ENCODE assay signal across 16 cellular contexts in the genomic region with DNA sequence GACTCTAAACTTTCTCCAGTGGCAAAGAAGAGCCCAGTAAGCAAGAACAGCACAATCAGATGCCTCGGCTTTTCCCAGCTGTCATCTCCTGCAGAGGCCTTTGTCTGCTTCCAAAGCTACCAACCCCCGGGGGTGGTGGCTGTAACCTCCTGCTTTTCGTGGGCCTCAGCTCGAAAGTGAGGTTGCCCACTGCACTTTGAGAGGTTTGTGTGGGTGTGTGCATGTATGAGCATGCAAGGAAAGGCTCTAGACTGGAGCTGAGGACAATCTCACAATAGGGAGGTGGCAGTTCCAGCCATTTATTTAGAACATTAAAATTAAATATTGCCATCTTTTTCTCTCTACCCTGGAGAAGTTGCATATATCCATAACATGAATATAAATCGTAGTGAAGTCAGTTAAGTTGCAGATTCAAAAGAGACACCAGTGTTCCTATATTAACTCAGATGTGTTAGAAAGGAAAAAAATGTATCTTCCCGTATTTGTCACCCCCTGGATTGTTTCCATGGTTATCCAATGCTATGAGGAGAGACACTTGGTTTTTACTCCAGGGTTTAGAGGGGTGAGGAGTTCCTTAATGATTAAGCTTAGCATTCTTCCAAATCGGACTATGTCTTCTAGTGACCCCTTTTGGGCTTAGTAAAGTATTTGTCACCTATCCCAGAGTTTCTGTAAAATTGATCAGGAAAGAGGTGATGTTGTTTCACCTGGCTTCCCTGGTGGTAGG.
"Had no signal": no experiment of that assay in that cellular context is flagged by ENCODE, and none has a peak within 500 bp of the region (broad histone marks: within the 10 kb centered on the region; RNA-seq: fewer than 3 reads in every experiment).

No MANE protein-coding gene starts in this region.

- H3K9me3 Mint-ChIP-seq: activated naive CD4-positive, alpha-beta T cell treated with anti-CD3 and anti-CD28 coated beads, Interleukin-2, amount 10 ng/mL, durations not matched to agents 7 days and 5 days; activated T-helper 2 cell treated with anti-CD3 and anti-CD28 coated beads, Interferon-gamma antibody, Interleukin-2, Interleukin-4, amounts not matched to agents 10 μg/mL and 5 μg/mL and 100 μg/mL, durations not matched to agents 14 hours and 24 hours and 36 hours; dendritic cell treated with granulocyte-macrophage colony-stimulating factor and Interleukin-4, amounts not matched to agents 40 ng/mL and 50 ng/mL, for 4 days had no signal

- H3K4me3 ChIP-seq: adrenal gland, body of pancreas, esophagus muscularis mucosa, left lung, right atrium auricular region, transverse colon had no signal

- FAIRE-seq: islet of Langerhans had no signal

- H3K36me3 ChIP-seq: adrenal gland, esophagus muscularis mucosa, left lung, right atrium auricular region, transverse colon had no signal

- DNase-seq: activated CD4-positive, alpha-beta T cell treated with anti-CD3 and anti-CD28 coated beads, Interleukin-2, amount 50 U/mL, for 1 hour; activated CD4-positive, CD25-positive, alpha-beta regulatory T cell; activated naive CD4-positive, alpha-beta T cell treated with anti-CD3 and anti-CD28 coated beads, Interleukin-2, amount 10 ng/mL, durations not matched to agents 7 days and 5 days; body of pancreas; left lung; stimulated activated naive B cell treated with anti-CD40 and anti-IgM and Interleukin-4, amounts not matched to agents 10 μg/mL and 1 μg/mL and 100 μg/mL, for 72 hours; T-helper 17 cell; transverse colon had no signal

- H3K27me3 ChIP-seq: adrenal gland, body of pancreas, esophagus muscularis mucosa, left lung, right atrium auricular region, transverse colon had no signal

- H3K4me1 Mint-ChIP-seq: activated naive CD4-positive, alpha-beta T cell treated with anti-CD3 and anti-CD28 coated beads, Interleukin-2, amount 10 ng/mL, durations not matched to agents 7 days and 5 days; memory B cell; neural crest cell; stimulated activated naive B cell treated with anti-CD40 and anti-IgM and Interleukin-4, amounts not matched to agents 10 μg/mL and 1 μg/mL and 100 μg/mL, for 72 hours; T-helper 17 cell had no signal

- H3K27ac Mint-ChIP-seq: activated naive CD4-positive, alpha-beta T cell treated with anti-CD3 and anti-CD28 coated beads, Interleukin-2, amount 10 ng/mL, durations not matched to agents 7 days and 5 days; activated T-helper 2 cell treated with anti-CD3 and anti-CD28 coated beads, Interferon-gamma antibody, Interleukin-2, Interleukin-4, amounts not matched to agents 10 μg/mL and 5 μg/mL and 100 μg/mL, durations not matched to agents 14 hours and 24 hours and 36 hours; dendritic cell treated with granulocyte-macrophage colony-stimulating factor and Interleukin-4, amounts not matched to agents 40 ng/mL and 50 ng/mL, for 4 days; memory B cell; stimulated activated naive B cell treated with anti-CD40 and anti-IgM and Interleukin-4, amounts not matched to agents 10 μg/mL and 1 μg/mL and 100 μg/mL, for 72 hours; T-helper 17 cell had no signal

- H3K36me3 Mint-ChIP-seq: activated naive CD4-positive, alpha-beta T cell treated with anti-CD3 and anti-CD28 coated beads, Interleukin-2, amount 10 ng/mL, durations not matched to agents 7 days and 5 days; memory B cell; stimulated activated naive B cell treated with anti-CD40 and anti-IgM and Interleukin-4, amounts not matched to agents 10 μg/mL and 1 μg/mL and 100 μg/mL, for 72 hours had no signal

- H3K9me3 ChIP-seq: adrenal gland, body of pancreas, esophagus muscularis mucosa, right atrium auricular region, transverse colon had no signal

- H3K27ac ChIP-seq: adrenal gland, body of pancreas, esophagus muscularis mucosa, left lung, right atrium auricular region, transverse colon had no signal

- H3K27me3 Mint-ChIP-seq: activated naive CD4-positive, alpha-beta T cell treated with anti-CD3 and anti-CD28 coated beads, Interleukin-2, amount 10 ng/mL, durations not matched to agents 7 days and 5 days; dendritic cell treated with granulocyte-macrophage colony-stimulating factor and Interleukin-4, amounts not matched to agents 40 ng/mL and 50 ng/mL, for 4 days; memory B cell; stimulated activated naive B cell treated with anti-CD40 and anti-IgM and Interleukin-4, amounts not matched to agents 10 μg/mL and 1 μg/mL and 100 μg/mL, for 72 hours; T-helper 17 cell had no signal

- H3K4me3 Mint-ChIP-seq: activated naive CD4-positive, alpha-beta T cell treated with anti-CD3 and anti-CD28 coated beads, Interleukin-2, amount 10 ng/mL, durations not matched to agents 7 days and 5 days; dendritic cell treated with granulocyte-macrophage colony-stimulating factor and Interleukin-4, amounts not matched to agents 40 ng/mL and 50 ng/mL, for 4 days; memory B cell; neural crest cell; stimulated activated naive B cell treated with anti-CD40 and anti-IgM and Interleukin-4, amounts not matched to agents 10 μg/mL and 1 μg/mL and 100 μg/mL, for 72 hours; T-helper 17 cell had no signal

- H3K4me1 ChIP-seq: adrenal gland, body of pancreas, left lung, right atrium auricular region, transverse colon had no signal
